Comparison of ENCODE assay signal across 10 cellular contexts in genomic region chr7:96303105-96303685, GRCh38. TPM values are rescaled to one million over a fixed set of nuclear protein-coding genes. Genes with fewer than 3 reads are reported as not detected.
DNase-seq lines count a peak whose midpoint lies in the region; ATAC-seq, FAIRE-seq and TF ChIP-seq lines count a peak whose summit lies in the region.
"Had no signal": no experiment of that assay in that cellular context is flagged by ENCODE, and none has a peak within 500 bp of the region (broad histone marks: within the 10 kb centered on the region; RNA-seq: fewer than 3 reads in every experiment).

No MANE protein-coding gene starts in this region.

- H3K36me3 ChIP-seq in HepG2 (replicated peaks in 1 of 2; ENCODE audit: control insufficient read depth in 1 of 2, insufficient read depth in 2 of 2, low read length in 2 of 2): peaks cover 4 to 11% of the 10 kb centered on the region in 2 experiments
- H3K36me3 ChIP-seq in trophoblast cell (ENCODE audit: control insufficient read depth in 1 of 2, insufficient read depth in 2 of 2, low read length in 2 of 2): no peaks in the 10 kb centered on the region

- POLR2A ChIA-PET in HepG2 (lab: Yijun Ruan, JAX): interaction anchor here (0.6 to 2.0 kb wide), 12 partner anchors 9 to 714 kb away, joined by 3 to 8 read pairs (median 4); partner anchors contain the start of gene DLX6

- no peak overlapping the region for H3K14ac ChIP-seq in trophoblast cell (ENCODE audit: low read length)

- in situ Hi-C loops in HepG2 (cut with HindIII; ENCODE audit: extremely low pct_ligation_motif_present, low pct_unique_long_range_greater_than_20kb): loop anchor here (25.0 kb wide), 1 partner anchor 709 kb away; the partner anchor contains the start of genes DLX5 and DLX6

- peaks cover 94% of the 10 kb centered on the region for H3K79me2 ChIP-seq in HepG2 (ENCODE audit: insufficient read depth, low read length)
- H3K79me2 ChIP-seq in trophoblast cell (ENCODE audit: control insufficient read depth, insufficient read depth, low read length, poor library complexity): no peaks in the 10 kb centered on the region

- H3K9ac ChIP-seq in HepG2 (ENCODE audit: insufficient read depth, low read depth, low read length): peak overlapping the region; percentile 60
- H3K9ac ChIP-seq in trophoblast cell (ENCODE audit: low read length): no peak overlapping the region
- H3K9ac ChIP-seq: BLaER1 had no signal

- no peak for TF ChIP-seq RAD21 in HepG2 (CRISPR knock-in tag; IDR thresholded peaks at IDR 0.05)

- peaks cover 7% of the 10 kb centered on the region for H3K36me3 Mint-ChIP-seq in stimulated activated naive CD8-positive, alpha-beta T cell treated with anti-CD3 and anti-CD28 coated beads, Interleukin-15, Interleukin-2, amounts not matched to agents 100 ng/mL and 50 ng/mL, for 24 hours (ENCODE audit: low read depth)
- peaks cover 2% of the 10 kb centered on the region for H3K36me3 Mint-ChIP-seq in activated T-helper 17 cell treated with anti-CD3 and anti-CD28 coated beads, Interleukin-2, amount 50 U/mL, for 72 hours (ENCODE audit: low read depth)

- H2BK12ac ChIP-seq in trophoblast cell (ENCODE audit: low read length): no peak overlapping the region

- 0% methylated on average over 4 of the region's 5 CpGs for WGBS in HepG2 (ENCODE audit: low lambda C conversion rate)
- no CpG with 5 or more reads among the region's 5 CpGs for WGBS in trophoblast cell (ENCODE audit: extremely low coverage, insufficient coverage, insufficient read length)

- no peaks in the 10 kb centered on the region for H3K79me1 ChIP-seq in trophoblast cell (ENCODE audit: low read length)

- H3K27me3 Mint-ChIP-seq in stimulated activated naive CD8-positive, alpha-beta T cell treated with anti-CD3 and anti-CD28 coated beads, Interleukin-15, Interleukin-2, amounts not matched to agents 100 ng/mL and 50 ng/mL, for 24 hours: no peaks in the 10 kb centered on the region
- H3K27me3 Mint-ChIP-seq in activated T-helper 17 cell treated with anti-CD3 and anti-CD28 coated beads, Interleukin-2, amount 50 U/mL, for 72 hours: no peaks in the 10 kb centered on the region

- H2AK5ac ChIP-seq in trophoblast cell (ENCODE audit: low read length): no peak overlapping the region

- intact Hi-C loops in HepG2 (cut with micrococcal nuclease; ENCODE audit: unreplicated experiment): loop anchor here (5.0 to 10.0 kb wide), 2 partner anchors 48 to 704 kb away; partner anchors contain the start of gene DLX6

- peaks cover 3% of the 10 kb centered on the region for H4K20me1 ChIP-seq in HepG2 (ENCODE audit: insufficient read depth, low read length)

- no TSS peak for BruUV-seq in HepG2 (replicated peaks; lab: Mats Ljungman, UMichigan)

- H2AFZ ChIP-seq in HepG2 (ENCODE audit: low read length): no peak overlapping the region
- no peak overlapping the region for H2AFZ ChIP-seq in trophoblast cell (ENCODE audit: insufficient read depth, low read length, poor library complexity)

- no peak overlapping the region for H2BK5ac ChIP-seq in trophoblast cell (ENCODE audit: low read depth, low read length, poor library complexity)

- H3K4me1 ChIP-seq in HepG2 (ENCODE audit: insufficient read depth, low read length) (peaks cover 97% of the 10 kb centered on the region), trophoblast cell (ENCODE audit: control insufficient read depth in 1 of 2, insufficient read depth in 2 of 2, low read length in 2 of 2) (peaks cover 4% of the 10 kb centered on the region in 2 experiments)

- H3K4me1 Mint-ChIP-seq in stimulated activated naive CD8-positive, alpha-beta T cell treated with anti-CD3 and anti-CD28 coated beads, Interleukin-15, Interleukin-2, amounts not matched to agents 100 ng/mL and 50 ng/mL, for 24 hours (ENCODE audit: low read depth): peaks cover 58% of the 10 kb centered on the region
- H3K4me1 Mint-ChIP-seq in activated T-helper 17 cell treated with anti-CD3 and anti-CD28 coated beads, Interleukin-2, amount 50 U/mL, for 72 hours: peaks cover 19% of the 10 kb centered on the region

- H4K8ac ChIP-seq in trophoblast cell (ENCODE audit: low read depth, low read length): no peak overlapping the region

- no peak for TF ChIP-seq POLR2A in HepG2 (IDR thresholded peaks at IDR 0.05; ENCODE audit: insufficient read depth in 1 of 2, low read depth in 2 of 2, low read length in 2 of 2)

- peak; percentile 51 to 98 for TF ChIP-seq EP300 in HepG2 (IDR thresholded peaks at IDR 0.05; ENCODE audit: low read depth in 2 of 2, low read length in 2 of 2)
- peak; percentile 92 for TF ChIP-seq EP300 in HepG2 (CRISPR knock-in tag; IDR thresholded peaks at IDR 0.05; ENCODE audit: borderline replicate concordance)

- no peak overlapping the region for H3K4me3 Mint-ChIP-seq in stimulated activated naive CD8-positive, alpha-beta T cell treated with anti-CD3 and anti-CD28 coated beads, Interleukin-15, Interleukin-2, amounts not matched to agents 100 ng/mL and 50 ng/mL, for 24 hours
- H3K4me3 Mint-ChIP-seq in activated T-helper 17 cell treated with anti-CD3 and anti-CD28 coated beads, Interleukin-2, amount 50 U/mL, for 72 hours: no peak overlapping the region

- no peak; the same call in 1 of the 2 replicates for TF ChIP-seq CTCF in HepG2 (CRISPR knock-in tag; IDR thresholded peaks at IDR 0.05)

- H2BK120ac ChIP-seq in trophoblast cell (ENCODE audit: insufficient read depth, low read length, poor library complexity): no peak overlapping the region

- H3K27ac ChIP-seq in HepG2 (ENCODE audit: extremely low read length, insufficient read depth, low read length): peak overlapping the region; percentile 77
- H3K27ac ChIP-seq in trophoblast cell (ENCODE audit: low read depth, low read length): no peak overlapping the region
- H3K27ac ChIP-seq: BLaER1 had no signal

- no peak overlapping the region for H3K4ac ChIP-seq in trophoblast cell (ENCODE audit: low read depth, low read length)

- no peak for ATAC-seq in stimulated activated naive CD8-positive, alpha-beta T cell treated with anti-CD3 and anti-CD28 coated beads, Interleukin-15, Interleukin-2, amounts not matched to agents 100 U/mL and 50 U/mL, for 24 hours
- no peak for ATAC-seq in activated T-helper 17 cell treated with anti-CD3 and anti-CD28 coated beads, Interleukin-2, amount 50 U/mL, for 72 hours (replicated peaks)
- ATAC-seq in HepG2: peak; percentile 96
- ATAC-seq in HG03342 (IDR thresholded peaks at IDR 0.05; ENCODE audit: unreplicated experiment): no peak

- no peaks in the 10 kb centered on the region for H3K9me3 Mint-ChIP-seq in stimulated activated naive CD8-positive, alpha-beta T cell treated with anti-CD3 and anti-CD28 coated beads, Interleukin-15, Interleukin-2, amounts not matched to agents 100 ng/mL and 50 ng/mL, for 24 hours
- H3K9me3 Mint-ChIP-seq in activated T-helper 17 cell treated with anti-CD3 and anti-CD28 coated beads, Interleukin-2, amount 50 U/mL, for 72 hours: no peaks in the 10 kb centered on the region

- H3K4me3 ChIP-seq in HepG2 (replicated peaks in 1 of 3; ENCODE audit: insufficient read depth in 1 of 3, low read depth in 2 of 3, low read length in 3 of 3): peak overlapping the region; percentile 9 to 54 (median 30); a peak in 5 of 6 replicates
- no peak overlapping the region for H3K4me3 ChIP-seq in trophoblast cell (ENCODE audit: low read depth, low read length)
- H3K4me3 ChIP-seq: BLaER1 had no signal

- peak; percentile 82 for FAIRE-seq in HepG2 (lab: Jason Lieb, UNC)

- H3K4me2 ChIP-seq in HepG2 (ENCODE audit: low read depth, low read length): peak overlapping the region; percentile 90
- no peak overlapping the region for H3K4me2 ChIP-seq in trophoblast cell (ENCODE audit: low read length)
- H3K4me2 ChIP-seq: BLaER1 had no signal

- no peak overlapping the region for H3K23ac ChIP-seq in trophoblast cell (ENCODE audit: low read length)

- H3K9me3 ChIP-seq in HepG2 (ENCODE audit: low read length) (no peaks in the 10 kb centered on the region), trophoblast cell (ENCODE audit: insufficient read depth, low read depth, low read length) (no peaks in the 10 kb centered on the region)
- H3K9me3 ChIP-seq: BLaER1 had no signal

- no peak overlapping the region for H3K18ac ChIP-seq in trophoblast cell (ENCODE audit: low read length)

- no peak for DNase-seq in stimulated activated naive CD8-positive, alpha-beta T cell treated with anti-CD3 and anti-CD28 coated beads, Interleukin-15, Interleukin-2, amounts not matched to agents 100 U/mL and 50 U/mL, for 24 hours
- peak; percentile 96 for DNase-seq in HepG2 (ENCODE audit: low spot score)
- DNase-seq in NCI-H2029 treated with DMSO at 0.1 percent for 48 hours (lab: John Stamatoyannopoulos, UW): no peak
- DNase-seq in trophoblast cell: no peak
- DNase-seq in NCI-H1436 (lab: John Stamatoyannopoulos, UW): no peak
- DNase-seq: NCI-H1092 treated with DMSO at 0.1 percent for 48 hours had no signal

- CTCF ChIA-PET in HepG2 (lab: Yijun Ruan, JAX; ENCODE audit: low intra/inter-chr PET ratio, low total read pairs): no interaction called here

- no peaks in the 10 kb centered on the region for H3K27me3 ChIP-seq in HepG2 (ENCODE audit: control insufficient read depth in 1 of 2, insufficient read depth in 2 of 2, low read length in 2 of 2)
- H3K27me3 ChIP-seq in trophoblast cell (ENCODE audit: insufficient read depth, low read length): no peaks in the 10 kb centered on the region
- H3K27me3 ChIP-seq: BLaER1 had no signal

- no peak overlapping the region for H4K12ac ChIP-seq in trophoblast cell (ENCODE audit: low read depth, low read length)

- H4K91ac ChIP-seq in trophoblast cell (ENCODE audit: low read depth, low read length): no peak overlapping the region

- peak overlapping the region; percentile 82 for H3K27ac Mint-ChIP-seq in stimulated activated naive CD8-positive, alpha-beta T cell treated with anti-CD3 and anti-CD28 coated beads, Interleukin-15, Interleukin-2, amounts not matched to agents 100 ng/mL and 50 ng/mL, for 24 hours
- H3K27ac Mint-ChIP-seq in activated T-helper 17 cell treated with anti-CD3 and anti-CD28 coated beads, Interleukin-2, amount 50 U/mL, for 72 hours: peak overlapping the region; percentile 71

RNA-seq across cellular contexts. Expression of gene SLC25A13, which starts 18.7 kb away (rescaled TPM):
- total RNA-seq in activated T-helper 17 cell treated with anti-CD3 and anti-CD28 coated beads, Interleukin-2, amount 50 U/mL, for 72 hours: 10 to 100 TPM in 1 of 2 donors, 1 to 10 TPM in 1; 6.5 to 12.8 TPM
- total RNA-seq in HepG2 (2016; rRNA removed; fragmentation: Illumina TruSeq; extraction: Trizol): 84.9 and 112 TPM in 2 replicates
- total RNA-seq in HepG2 (2016; cell fraction: cytosol; rRNA removed; fragmentation: Illumina TruSeq; extraction: Trizol; ENCODE audit: low read depth): 42.8 and 48.3 TPM in 2 replicates
- 87.2 and 111 TPM in 2 replicates for total RNA-seq in HepG2 (2016; cell fraction: insoluble cytoplasmic fraction; rRNA removed; fragmentation: Illumina TruSeq; extraction: Trizol)
- total RNA-seq in HepG2 (2016; cell fraction: membrane; rRNA removed; fragmentation: Illumina TruSeq; extraction: Trizol): 55.1 and 60.6 TPM in 2 replicates
- total RNA-seq in HepG2 (2016; cell fraction: nucleus; rRNA removed; fragmentation: Illumina TruSeq; extraction: Trizol): 73.7 and 78.0 TPM in 2 replicates
- polyA plus RNA-seq in HepG2 (2011; rRNA removed): 32.7 and 36.2 TPM in 2 replicates
- polyA plus RNA-seq in HepG2 (2011; cell fraction: cytosol; rRNA removed): 18.3 and 29.4 TPM in 2 replicates
- 32.1 and 35.6 TPM in 2 replicates for polyA plus RNA-seq in HepG2 (2011; cell fraction: nucleus; rRNA removed)
- polyA plus RNA-seq in HepG2 (2012): 40.3 and 51.0 TPM in 2 replicates
- 14.6 and 15.8 TPM in 2 replicates for polyA plus RNA-seq in HepG2 (2016; cell fraction: cytosol; fragmentation: Illumina TruSeq; extraction: Trizol; ENCODE audit: low read depth)
- 94.2 and 94.4 TPM in 2 replicates for polyA plus RNA-seq in HepG2 (2016; cell fraction: insoluble cytoplasmic fraction; fragmentation: Illumina TruSeq; extraction: Trizol; ENCODE audit: low read depth)
- 28.0 and 33.7 TPM in 2 replicates for polyA plus RNA-seq in HepG2 (2016; cell fraction: membrane; fragmentation: Illumina TruSeq; extraction: Trizol; ENCODE audit: low read depth)
- polyA plus RNA-seq in HepG2 (2016; cell fraction: nucleus; fragmentation: Illumina TruSeq; extraction: Trizol; ENCODE audit: insufficient read depth, low read depth): 68.9 and 70.7 TPM in 2 replicates
- polyA minus RNA-seq in HepG2 (2011; rRNA and poly(A)+ RNA removed; ENCODE audit: low replicate concordance): 25.8 and 44.3 TPM in 2 replicates
- polyA minus RNA-seq in HepG2 (2011; cell fraction: cytosol; rRNA and poly(A)+ RNA removed): 36.7 and 39.4 TPM in 2 replicates
- polyA minus RNA-seq in HepG2 (2011; cell fraction: nucleus; rRNA and poly(A)+ RNA removed): 71.4 and 83.4 TPM in 2 replicates
- 25.2 and 25.5 TPM in 2 replicates for polyA plus RNA-seq in trophoblast cell (2013)
